Comparison of ENCODE assay signal across 1 cellular context in genomic region chr15:90001683-90002427, GRCh38.
TF ChIP-seq lines count a peak whose summit lies in the region.

No MANE protein-coding gene starts in this region.

TF ChIP-seq in H1, 55 proteins besides CTCF, POLR2A, EP300 and RAD21 (continued from another document):
- TF ChIP-seq BRCA1 (IDR thresholded peaks at IDR 0.05; ENCODE audit: low read depth, low read length) (no peak), JUN (IDR thresholded peaks at IDR 0.05; ENCODE audit: low read depth, low read length) (no peak), KDM5A (IDR thresholded peaks at IDR 0.05; ENCODE audit: low read length) (no peak), RXRA (IDR thresholded peaks at IDR 0.05; ENCODE audit: insufficient read depth, low read depth, low read length) (no peak), SIN3A (conservative IDR thresholded peaks at IDR 0.05 in 1 of 2, IDR thresholded peaks at IDR 0.05 in 1 of 2; ENCODE audit: low read depth in 1 of 2, low read length in 2 of 2) (0 out of 4 replicates have a peak, but pooled peaks of 1 of the 2 experiments have one; percentile 46), FOSL1 (IDR thresholded peaks at IDR 0.05; ENCODE audit: insufficient read depth, low read depth, low read length) (no peak), CEBPB (IDR thresholded peaks at IDR 0.05; ENCODE audit: low read depth, low read length) (no peak), EGR1 (IDR thresholded peaks at IDR 0.05; ENCODE audit: borderline replicate concordance, low read depth, low read length) (no peak), CBX5 (IDR thresholded peaks at IDR 0.05; ENCODE audit: low read depth, low read length) (no peak), SIX5 (IDR thresholded peaks at IDR 0.05; ENCODE audit: low read depth, low read length) (no peak), SIRT6 (IDR thresholded peaks at IDR 0.05; ENCODE audit: low read length) (no peak), RNF2 (IDR thresholded peaks at IDR 0.05; ENCODE audit: borderline replicate concordance, low read depth, low read length, missing control alignments, poor library complexity, severe bottlenecking) (no peak), ASH2L (IDR thresholded peaks at IDR 0.05; ENCODE audit: low read length) (peak; percentile 58), TAF1 (IDR thresholded peaks at IDR 0.05; ENCODE audit: low read depth, low read length) (no peak; the same call in 1 of the 2 replicates), PHF8 (conservative IDR thresholded peaks at IDR 0.05; ENCODE audit: low read depth, low read length) (0 out of 2 replicates have a peak, but pooled peaks have one; percentile 41), SP2 (IDR thresholded peaks at IDR 0.05; ENCODE audit: low read length) (no peak), NANOG (IDR thresholded peaks at IDR 0.05; ENCODE audit: insufficient read depth, low read depth, low read length, poor library complexity, severe bottlenecking) (no peak), RFX5 (IDR thresholded peaks at IDR 0.05; ENCODE audit: borderline replicate concordance, low read depth, low read length) (no peak)
- TF ChIP-seq, protein P1, sequence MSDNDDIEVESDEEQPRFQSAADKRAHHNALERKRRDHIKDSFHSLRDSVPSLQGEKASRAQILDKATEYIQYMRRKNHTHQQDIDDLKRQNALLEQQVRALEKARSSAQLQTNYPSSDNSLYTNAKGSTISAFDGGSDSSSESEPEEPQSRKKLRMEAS (IDR thresholded peaks at IDR 0.05), result peak; percentile 71; the same call in 1 of the 2 replicates
